ENCODE assay signal across 12 cellular contexts in genomic region chr2:48045613-48046012, GRCh38.
"Had no signal": no experiment of that assay in that cellular context is flagged by ENCODE, and none has a peak within 500 bp of the region (broad histone marks: within the 10 kb centered on the region; RNA-seq: fewer than 3 reads in every experiment).

No MANE protein-coding gene starts in this region.

- H3K27ac Mint-ChIP-seq: activated CD4-positive, alpha-beta memory T cell treated with anti-CD3 and anti-CD28 coated beads, Interleukin-2, amount 10 ng/mL, durations not matched to agents 7 days and 5 days; activated naive CD8-positive, alpha-beta T cell treated with anti-CD3 and anti-CD28 coated beads, Interleukin-2, amount 10 ng/mL, durations not matched to agents 7 days and 5 days; activated T-cell treated with anti-CD3 and anti-CD28 coated beads, Interleukin-2, amount 50 U/mL, for 72 hours; naive thymus-derived CD4-positive, alpha-beta T cell; T-helper 2 cell treated with Interferon-gamma antibody and Interleukin-4, amounts not matched to agents 5 μg/mL and 100 μg/mL, for 36 hours had no signal

- H3K4me1 Mint-ChIP-seq: activated CD4-positive, alpha-beta memory T cell treated with anti-CD3 and anti-CD28 coated beads, Interleukin-2, amount 10 ng/mL, durations not matched to agents 7 days and 5 days; activated naive CD8-positive, alpha-beta T cell treated with anti-CD3 and anti-CD28 coated beads, Interleukin-2, amount 10 ng/mL, durations not matched to agents 7 days and 5 days; naive thymus-derived CD4-positive, alpha-beta T cell had no signal

- H3K4me1 ChIP-seq: ascending aorta, tibial artery had no signal

- H3K27ac ChIP-seq: ascending aorta, dorsolateral prefrontal cortex, tibial artery had no signal

- H3K9me3 Mint-ChIP-seq: activated naive CD8-positive, alpha-beta T cell treated with anti-CD3 and anti-CD28 coated beads, Interleukin-2, amount 10 ng/mL, durations not matched to agents 7 days and 5 days had no signal

- ATAC-seq: activated T-cell treated with anti-CD3 and anti-CD28 coated beads, Interleukin-2, amount 50 U/mL, for 72 hours; esophagus mucosa; naive thymus-derived CD4-positive, alpha-beta T cell had no signal

- H3K36me3 Mint-ChIP-seq: activated naive CD8-positive, alpha-beta T cell treated with anti-CD3 and anti-CD28 coated beads, Interleukin-2, amount 10 ng/mL, durations not matched to agents 7 days and 5 days; naive thymus-derived CD4-positive, alpha-beta T cell had no signal

- H3K9me3 ChIP-seq: ascending aorta, tibial artery had no signal

- H3K36me3 ChIP-seq: ascending aorta, tibial artery had no signal

- H3K4me3 ChIP-seq: ascending aorta, dorsolateral prefrontal cortex, tibial artery had no signal

- H3K4me3 Mint-ChIP-seq: activated CD4-positive, alpha-beta memory T cell treated with anti-CD3 and anti-CD28 coated beads, Interleukin-2, amount 10 ng/mL, durations not matched to agents 7 days and 5 days; activated naive CD8-positive, alpha-beta T cell treated with anti-CD3 and anti-CD28 coated beads, Interleukin-2, amount 10 ng/mL, durations not matched to agents 7 days and 5 days; activated T-cell treated with anti-CD3 and anti-CD28 coated beads, Interleukin-2, amount 50 U/mL, for 72 hours; naive thymus-derived CD4-positive, alpha-beta T cell; T-helper 2 cell treated with Interferon-gamma antibody and Interleukin-4, amounts not matched to agents 5 μg/mL and 100 μg/mL, for 36 hours had no signal

- H3K27me3 ChIP-seq: ascending aorta, dorsolateral prefrontal cortex, tibial artery had no signal

- DNase-seq: activated CD4-positive, alpha-beta memory T cell treated with anti-CD3 and anti-CD28 coated beads, Interleukin-2, amount 10 ng/mL, durations not matched to agents 7 days and 5 days; activated CD4-positive, CD25-positive, alpha-beta regulatory T cell treated with anti-CD3 and anti-CD28 coated beads, Interleukin-2, amount 50 U/mL, for 72 hours; activated naive CD8-positive, alpha-beta T cell treated with anti-CD3 and anti-CD28 coated beads, Interleukin-2, amount 10 ng/mL, durations not matched to agents 7 days and 5 days; activated T-cell treated with anti-CD3 and anti-CD28 coated beads, Interleukin-2, amount 50 U/mL, for 72 hours; dorsolateral prefrontal cortex; naive thymus-derived CD4-positive, alpha-beta T cell; posterior cingulate gyrus; tibial artery had no signal

- FAIRE-seq: endometrium had no signal
